Comparison of ENCODE assay signal across 23 cellular contexts in genomic region chr9:4831119-4831518, GRCh38.
"Had no signal": no experiment of that assay in that cellular context is flagged by ENCODE, and none has a peak within 500 bp of the region (broad histone marks: within the 10 kb centered on the region; RNA-seq: fewer than 3 reads in every experiment).

No MANE protein-coding gene starts in this region.

- H3K27me3 ChIP-seq: ascending aorta, breast epithelium, esophagus muscularis mucosa, spleen, tibial nerve had no signal

- H3K9me3 ChIP-seq: ascending aorta, breast epithelium, esophagus muscularis mucosa, lower lobe of right lung, spleen, tibial nerve had no signal

- H3K27ac ChIP-seq: breast epithelium, esophagus muscularis mucosa, lower lobe of right lung, spleen, tibial nerve had no signal

- DNase-seq: activated CD4-positive, alpha-beta T cell treated with anti-CD3 and anti-CD28 coated beads, Interleukin-2, amount 50 U/mL, for 1 hour; activated CD4-positive, CD25-positive, alpha-beta regulatory T cell treated with anti-CD3 and anti-CD28 coated beads, Interleukin-2, amount 50 U/mL, for 72 hours; activated CD8-positive, alpha-beta memory T cell treated with anti-CD3 and anti-CD28 coated beads for 24 hours; activated CD8-positive, alpha-beta memory T cell treated with anti-CD3 and anti-CD28 coated beads, Interleukin-2, amount 50 U/mL, for 48 hours; activated effector memory CD4-positive, alpha-beta T cell treated with Interleukin-2 at 50 U/mL for 16 hours; activated naive CD4-positive, alpha-beta T cell treated with anti-CD3 and anti-CD28 coated beads, Interleukin-2, amount 10 ng/mL, durations not matched to agents 7 days and 5 days; activated naive CD8-positive, alpha-beta T cell treated with anti-CD3 and anti-CD28 coated beads, Interleukin-2, amount 50 U/mL, for 24 hours; activated T-cell treated with anti-CD3 and anti-CD28 coated beads, Interleukin-2, amount 50 U/mL, for 48 hours; cortex of kidney; effector CD4-positive, alpha-beta T cell; left colon; lower lobe of right lung; nephron progenitor cell; nucleus accumbens; posterior cingulate gyrus; retina; spleen; stimulated activated naive CD4-positive, alpha-beta T cell treated with Interleukin-2 at 50 U/mL for 16 hours; T-helper 1 cell had no signal

- ATAC-seq: activated naive CD8-positive, alpha-beta T cell treated with anti-CD3 and anti-CD28 coated beads, Interleukin-2, amount 50 U/mL, for 24 hours; left colon; lower lobe of right lung had no signal

- H3K36me3 ChIP-seq: breast epithelium had no signal

- H3K4me3 ChIP-seq: ascending aorta, breast epithelium, esophagus muscularis mucosa, lower lobe of right lung, spleen, tibial nerve had no signal

- H3K4me1 ChIP-seq: breast epithelium had no signal
